In genomic region chr6:82022614-82023102, GRCh38 we compare ENCODE assay signal across 11 cellular contexts.
DNase-seq lines count a peak whose midpoint lies in the region; ATAC-seq and TF ChIP-seq lines count a peak whose summit lies in the region.
"Had no signal": no experiment of that assay in that cellular context is flagged by ENCODE, and none has a peak within 500 bp of the region (broad histone marks: within the 10 kb centered on the region; RNA-seq: fewer than 3 reads in every experiment).

No MANE protein-coding gene starts in this region.

- intact Hi-C loops in tibial artery (cut with DNase I; ENCODE audit: low total_unique reads), result no loop called here

- no peaks in the 10 kb centered on the region for H3K36me3 ChIP-seq in tibial artery
- H3K36me3 ChIP-seq: ovary had no signal

- no peak for ATAC-seq in GM18858 (IDR thresholded peaks at IDR 0.05; ENCODE audit: unreplicated experiment)

- no peak overlapping the region for H3K27ac ChIP-seq in tibial artery
- H3K27ac ChIP-seq: ovary had no signal

- H3K9me3 ChIP-seq in tibial artery, result no peaks in the 10 kb centered on the region
- H3K9me3 ChIP-seq: ovary had no signal

- H3K27me3 ChIP-seq in tibial artery, result no peaks in the 10 kb centered on the region
- H3K27me3 ChIP-seq: ovary had no signal

- peaks cover 0 to 29% (median 15%) of the 10 kb centered on the region in 4 donors for H3K4me1 ChIP-seq in tibial artery

- no peak for TF ChIP-seq CTCF in tibial artery (IDR thresholded peaks at IDR 0.05)

- no peak overlapping the region for H3K4me3 ChIP-seq in tibial artery
- H3K4me3 ChIP-seq: ovary had no signal

- peak; percentile 33 for DNase-seq in H4 (ENCODE audit: low spot score)
- peak; percentile 49 for DNase-seq in SW480 (ENCODE audit: low spot score)
- peak; percentile 52 for DNase-seq in fibroblast of the conjunctiva (ENCODE audit: low read depth)
- peak; percentile 56 for DNase-seq in pulmonary artery endothelial cell (ENCODE audit: low read depth, low spot score)
- DNase-seq in HuH-7 (ENCODE audit: low spot score), result no peak
- no peak for DNase-seq in cortex of kidney (lab: John Stamatoyannopoulos, UW)
- DNase-seq in tibial artery, result no peak
- DNase-seq: activated naive CD8-positive, alpha-beta T cell treated with anti-CD3 and anti-CD28 coated beads for 36 hours; hypothalamus; ovary had no signal

Comparison
In these comparisons a context has a peak if more than half of its experiments do, and no peak if none do; other contexts are left out.
1. DNase-seq: peak in H4 (single experiment), SW480 (single experiment), fibroblast of the conjunctiva (single experiment) and pulmonary artery endothelial cell (single experiment); none in HuH-7 (single experiment), cortex of kidney (single experiment) and tibial artery (0 of 2).